10 cellular contexts compared by ENCODE assay signal in genomic region chrX:11531226-11531625, GRCh38.
DNase-seq lines count a peak whose midpoint lies in the region; ATAC-seq and TF ChIP-seq lines count a peak whose summit lies in the region.
"Had no signal": no experiment of that assay in that cellular context is flagged by ENCODE, and none has a peak within 500 bp of the region (broad histone marks: within the 10 kb centered on the region; RNA-seq: fewer than 3 reads in every experiment).

No MANE protein-coding gene starts in this region.

- TF ChIP-seq CTCF in GM10266 (IDR thresholded peaks at IDR 0.05; ENCODE audit: control insufficient read depth, insufficient read depth, low read depth, missing control alignments) (peak; percentile 2), epithelial cell of esophagus (IDR thresholded peaks at IDR 0.05; ENCODE audit: insufficient read depth, low read depth, low read length, missing control alignments) (peak; percentile 42), retinal pigment epithelial cell (conservative IDR thresholded peaks at IDR 0.05; ENCODE audit: low read depth, low read length) (peak; percentile 39)

- ATAC-seq in GM21717 (IDR thresholded peaks at IDR 0.05; ENCODE audit: unreplicated experiment): no peak

- H3K4me3 ChIP-seq in epithelial cell of esophagus (ENCODE audit: low read length) (no peak overlapping the region), retinal pigment epithelial cell (ENCODE audit: low read length) (no peak overlapping the region)
- H3K4me3 ChIP-seq: testis had no signal

- DNase-seq in GM10266 (ENCODE audit: extremely low spot score) (no peak), NCI-H748 (lab: John Stamatoyannopoulos, UW; ENCODE audit: unreplicated experiment) (peak; percentile 21), epithelial cell of esophagus (ENCODE audit: low read depth) (peak; percentile 18), retinal pigment epithelial cell (ENCODE audit: low read depth) (no peak), AG08396 (ENCODE audit: low spot score) (no peak), HK-2 (ENCODE audit: unreplicated experiment) (no peak)
- DNase-seq in stimulated activated CD8-positive, alpha-beta memory T cell treated with anti-CD3 and anti-CD28 coated beads, Interleukin-4, amount 100 ng/mL, for 48 hours: no peak
- DNase-seq: NCI-H226 had no signal

Comparison
In these comparisons a context has a peak if more than half of its experiments do, and no peak if none do; other contexts are left out.
1. DNase-seq: peak in NCI-H748 (single experiment) and epithelial cell of esophagus (single experiment); none in GM10266 (single experiment), retinal pigment epithelial cell (single experiment), AG08396 (single experiment), stimulated activated CD8-positive, alpha-beta memory T cell treated with anti-CD3 and anti-CD28 coated beads, Interleukin-4, amount 100 ng/mL, for 48 hours (single experiment) and HK-2 (single experiment).
2. Peak in every context shown above with its lines, with median percentiles within 50 percentile points of each other: CTCF ChIP-seq.